8 cellular contexts compared by ENCODE assay signal in the genomic region with DNA sequence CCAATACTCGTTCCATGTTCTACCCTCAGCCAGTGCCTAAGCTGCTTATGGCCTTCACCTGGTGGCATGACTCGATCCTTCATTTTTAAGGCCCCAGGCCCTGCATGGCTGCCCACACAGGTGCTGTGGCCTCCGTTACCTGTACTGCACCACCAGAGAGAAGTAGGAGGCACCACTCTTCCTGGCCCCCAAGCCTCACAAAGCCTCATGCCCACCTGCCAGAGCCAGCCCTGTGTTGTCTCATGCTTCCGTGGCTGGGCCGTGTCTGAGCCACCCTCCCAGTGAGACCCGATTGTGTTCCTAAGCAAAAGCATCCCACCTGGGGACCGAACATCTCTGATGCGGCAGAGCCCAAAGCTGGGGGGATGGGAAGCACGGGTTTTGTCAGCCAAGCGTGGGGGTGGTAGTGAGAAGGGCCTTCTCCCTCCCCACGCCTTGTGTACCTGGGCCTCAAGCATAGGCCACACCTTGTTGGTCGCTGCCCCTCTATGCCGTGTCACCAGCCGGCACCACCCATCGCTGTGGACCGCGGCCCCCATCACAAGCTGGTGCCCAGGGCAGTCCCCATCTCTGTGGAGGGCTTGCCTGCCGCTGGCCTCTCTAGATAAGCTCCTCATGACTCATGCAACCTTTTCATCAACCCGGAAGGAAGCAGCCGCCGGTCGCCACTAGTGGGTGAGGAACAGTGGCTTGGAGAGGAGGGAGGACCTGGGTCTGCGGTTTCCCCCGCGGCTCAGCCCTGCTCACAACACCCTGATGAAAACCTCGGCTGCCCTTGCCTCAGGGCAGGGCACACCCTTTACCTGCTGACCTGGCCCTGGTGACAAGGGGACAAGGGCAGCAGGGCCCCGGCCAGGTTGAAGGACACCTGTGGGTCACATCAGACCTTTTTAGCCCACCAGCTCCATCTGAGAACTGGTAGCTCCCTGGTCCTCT. TPM values are rescaled to one million over a fixed set of nuclear protein-coding genes. Genes with fewer than 3 reads are reported as not detected.
DNase-seq lines count a peak whose midpoint lies in the region; ATAC-seq and TF ChIP-seq lines count a peak whose summit lies in the region.

No MANE protein-coding gene starts in this region.

- no peaks in the 10 kb centered on the region for H3K9me3 ChIP-seq in sigmoid colon

- no peak for TF ChIP-seq EP300 in sigmoid colon (IDR thresholded peaks at IDR 0.05)

- TF ChIP-seq POLR2A in Raji (IDR thresholded peaks at IDR 0.05; ENCODE audit: insufficient read depth, low read depth, low read length), result peak; percentile 66
- TF ChIP-seq POLR2A in sigmoid colon (IDR thresholded peaks at IDR 0.05), result no peak

- peaks cover 2 to 58% (median 54%) of the 10 kb centered on the region in 4 donors for H3K4me1 ChIP-seq in sigmoid colon

- peak overlapping the region; percentile 55 to 98 (median 94) for H3K27ac ChIP-seq in sigmoid colon

- no peak for TF ChIP-seq CTCF in sigmoid colon (IDR thresholded peaks at IDR 0.05)

- peak overlapping the region in 3 of 4 donors; percentile 6 to 85 (median 81) for H3K4me3 ChIP-seq in sigmoid colon

- peak; percentile 51 for DNase-seq in AG20443 (ENCODE audit: low spot score)
- peak; percentile 92 for DNase-seq in activated effector memory CD4-positive, alpha-beta T cell treated with Interleukin-2 at 50 U/mL for 16 hours
- peak; percentile 96 for DNase-seq in Right ventricle myocardium inferior (ENCODE audit: missing footprints)
- peak; percentile 83 for DNase-seq in sigmoid colon
- no peak for DNase-seq in putamen (ENCODE audit: low spot score)

- intact Hi-C loops in Right ventricle myocardium inferior (cut with DNase I) (no loop called here), sigmoid colon (cut with DNase I) (loop anchor here (2.0 to 10.0 kb wide), 4 partner anchors 21 to 749 kb away; a partner anchor contains a TSS)

- H3K27me3 ChIP-seq in sigmoid colon, result no peaks in the 10 kb centered on the region

- H3K36me3 ChIP-seq in sigmoid colon, result peaks cover 0 to 9% (median 0%) of the 10 kb centered on the region in 4 donors

- ATAC-seq in GM19025 (IDR thresholded peaks at IDR 0.05; ENCODE audit: low read depth, unreplicated experiment), result peak; percentile 25
- peak; percentile 24 for ATAC-seq in HG03354 (IDR thresholded peaks at IDR 0.05; ENCODE audit: poor library complexity, severe bottlenecking, unreplicated experiment)
- no peak for ATAC-seq in Right ventricle myocardium inferior

- 26 to 28% methylated on average over 27 of the region's 27 CpGs for WGBS in sigmoid colon, 2 donors

RNA-seq across cellular contexts. Expression of a gene that starts 2.7 kb away (rescaled TPM):
- 98.4 TPM for total RNA-seq in Right ventricle myocardium inferior
- total RNA-seq in sigmoid colon, result 10 to 100 TPM; 23.1 to 87.8 (median 28.4) TPM
- polyA plus RNA-seq in sigmoid colon, result 100 to 1,000 TPM in 2 of 3 donors, 10 to 100 TPM in 1; 64.3 to 136 (median 102) TPM

RNA-seq across cellular contexts. Expression of a gene that starts 5.4 kb away (rescaled TPM):
- total RNA-seq in Right ventricle myocardium inferior, result 14.4 TPM
- 10 to 100 TPM in 1 of 4 donors, 1 to 10 TPM in 3; 4.6 to 10.2 (median 7.6) TPM for total RNA-seq in sigmoid colon
- 1 to 10 TPM; 5.0 to 5.4 (median 5.1) TPM for polyA plus RNA-seq in sigmoid colon

RNA-seq across cellular contexts. Expression of a gene that starts 7.7 kb away (rescaled TPM):
- total RNA-seq in Right ventricle myocardium inferior (5.9 TPM), sigmoid colon (10 to 100 TPM in 2 of 4 donors, 1 to 10 TPM in 2; 6.7 to 14.0 (median 9.6) TPM)
- polyA plus RNA-seq in sigmoid colon, result 1 to 10 TPM; 3.6 to 9.4 (median 3.9) TPM

RNA-seq across cellular contexts. Expression of a gene that starts 21.0 kb away (rescaled TPM):
- total RNA-seq in Right ventricle myocardium inferior (51.8 TPM), sigmoid colon (10 to 100 TPM; 10.5 to 27.7 (median 16.3) TPM)
- polyA plus RNA-seq in sigmoid colon, result 10 to 100 TPM; 11.4 to 33.0 (median 16.4) TPM

RNA-seq across cellular contexts. Expression of a gene that starts 59.7 kb away (rescaled TPM):
- 2.2 TPM for total RNA-seq in Right ventricle myocardium inferior
- 1 to 10 TPM; 1.3 to 7.8 (median 3.5) TPM for total RNA-seq in sigmoid colon
- polyA plus RNA-seq in sigmoid colon, result 10 to 100 TPM; 28.2 to 76.6 (median 33.0) TPM
